13 cellular contexts compared by ENCODE assay signal in genomic region chr19:39156230-39156890, GRCh38. TPM values are rescaled to one million over a fixed set of nuclear protein-coding genes. Genes with fewer than 3 reads are reported as not detected.
A peak's percentile ranks its signal among the peaks of the same experiment; 100 is the strongest.
DNase-seq lines count a peak whose midpoint lies in the region; ATAC-seq and TF ChIP-seq lines count a peak whose summit lies in the region.
"Had no signal": no experiment of that assay in that cellular context is flagged by ENCODE, and none has a peak within 500 bp of the region (broad histone marks: within the 10 kb centered on the region; RNA-seq: fewer than 3 reads in every experiment).

No MANE protein-coding gene starts in this region.

- H3K27ac ChIP-seq in right atrium auricular region (no peak overlapping the region), breast epithelium (peak overlapping the region; percentile 84), lower lobe of right lung (peak overlapping the region; percentile 36), vagina (peak overlapping the region; percentile 2), tibial nerve (peak overlapping the region in 2 of 4 donors; percentile 41 to 73)

- WGBS in tibial nerve, 2 donors: 13 to 34% methylated on average over 10 of the region's 17 CpGs

- no peak overlapping the region for H3K27ac Mint-ChIP-seq in progenitor cell of endocrine pancreas

- intact Hi-C loops in Right ventricle myocardium superior (cut with DNase I): no loop called here
- intact Hi-C loops in breast epithelium (cut with DNase I; ENCODE audit: low total_unique reads): no loop called here
- intact Hi-C loops in lower lobe of right lung (cut with DNase I): no loop called here
- intact Hi-C loops in vagina (cut with DNase I): no loop called here

- H3K36me3 Mint-ChIP-seq in progenitor cell of endocrine pancreas (ENCODE audit: insufficient read depth): peaks cover 6% of the 10 kb centered on the region

- TF ChIP-seq CTCF in right atrium auricular region (IDR thresholded peaks at IDR 0.05): no peak
- no peak for TF ChIP-seq CTCF in breast epithelium (IDR thresholded peaks at IDR 0.05)
- no peak for TF ChIP-seq CTCF in lower lobe of right lung (IDR thresholded peaks at IDR 0.05)
- TF ChIP-seq CTCF in vagina (IDR thresholded peaks at IDR 0.05): no peak
- TF ChIP-seq CTCF in tibial nerve (IDR thresholded peaks at IDR 0.05): no peak
- TF ChIP-seq CTCF in progenitor cell of endocrine pancreas (IDR thresholded peaks at IDR 0.05; ENCODE audit: unreplicated experiment): no peak

- H3K4me3 ChIP-seq in right atrium auricular region: no peak overlapping the region
- H3K4me3 ChIP-seq in breast epithelium: peak overlapping the region in 2 of 3 donors; percentile 14 to 59
- H3K4me3 ChIP-seq in lower lobe of right lung: no peak overlapping the region
- peak overlapping the region in 1 of 2 donors; percentile 4 for H3K4me3 ChIP-seq in vagina
- peak overlapping the region in 1 of 4 donors; percentile 19 for H3K4me3 ChIP-seq in tibial nerve

- H3K9me3 Mint-ChIP-seq in progenitor cell of endocrine pancreas (ENCODE audit: low read depth): no peaks in the 10 kb centered on the region

- TF ChIP-seq POLR2A in breast epithelium (IDR thresholded peaks at IDR 0.05) (no peak), vagina (IDR thresholded peaks at IDR 0.05) (no peak), tibial nerve (IDR thresholded peaks at IDR 0.05) (no peak)

- DNase-seq in Right ventricle myocardium superior (no peak), right atrium auricular region (ENCODE audit: low spot score) (no peak), breast epithelium (ENCODE audit: low spot score in 2 of 2) (no peak), lower lobe of right lung (no peak), vagina (ENCODE audit: extremely low spot score in 2 of 2) (no peak), tibial nerve (ENCODE audit: low spot score in 2 of 2) (no peak), progenitor cell of endocrine pancreas (ENCODE audit: low spot score, unreplicated experiment) (no peak)
- DNase-seq in central memory CD4-positive, alpha-beta T cell: no peak
- DNase-seq: AML-193, amygdala, NCI-H2171 treated with DMSO at 0.1 percent for 48 hours had no signal

- peaks cover 0 to 52% of the 10 kb centered on the region in 2 donors for H3K4me1 ChIP-seq in right atrium auricular region
- H3K4me1 ChIP-seq in breast epithelium: peaks cover 45 to 63% of the 10 kb centered on the region in 2 donors
- H3K4me1 ChIP-seq in lower lobe of right lung: peaks cover 76% of the 10 kb centered on the region
- H3K4me1 ChIP-seq in vagina: peaks cover 74% of the 10 kb centered on the region
- H3K4me1 ChIP-seq in tibial nerve: peaks cover 0 to 78% (median 35%) of the 10 kb centered on the region in 4 donors

- ATAC-seq in Right ventricle myocardium superior (ENCODE audit: poor library complexity) (peak; percentile 18), lower lobe of right lung (peak; percentile 23 to 56)

- peaks cover 49% of the 10 kb centered on the region for H3K4me1 Mint-ChIP-seq in progenitor cell of endocrine pancreas (ENCODE audit: low read depth)

- TF ChIP-seq EP300 in tibial nerve (IDR thresholded peaks at IDR 0.05): no peak

- H3K36me3 ChIP-seq in right atrium auricular region (no peaks in the 10 kb centered on the region), breast epithelium (no peaks in the 10 kb centered on the region), lower lobe of right lung (peaks cover 6% of the 10 kb centered on the region), vagina (no peaks in the 10 kb centered on the region), tibial nerve (peaks cover 0 to 7% (median 0%) of the 10 kb centered on the region in 3 donors)

- no peaks in the 10 kb centered on the region for H3K27me3 Mint-ChIP-seq in progenitor cell of endocrine pancreas

- no peaks in the 10 kb centered on the region for H3K9me3 ChIP-seq in right atrium auricular region
- no peaks in the 10 kb centered on the region for H3K9me3 ChIP-seq in breast epithelium
- no peaks in the 10 kb centered on the region for H3K9me3 ChIP-seq in lower lobe of right lung
- no peaks in the 10 kb centered on the region for H3K9me3 ChIP-seq in vagina
- no peaks in the 10 kb centered on the region for H3K9me3 ChIP-seq in tibial nerve

- H3K27me3 ChIP-seq in right atrium auricular region (no peaks in the 10 kb centered on the region), breast epithelium (no peaks in the 10 kb centered on the region), lower lobe of right lung (ENCODE audit: low read depth) (no peaks in the 10 kb centered on the region), vagina (no peaks in the 10 kb centered on the region), tibial nerve (no peaks in the 10 kb centered on the region)

- no peak overlapping the region for H3K4me3 Mint-ChIP-seq in progenitor cell of endocrine pancreas (ENCODE audit: low read depth)

RNA-seq across cellular contexts. Expression of gene PAK4, which starts 30.8 kb away (rescaled TPM):
- total RNA-seq in Right ventricle myocardium superior: 14.0 TPM
- 10 to 100 TPM; 11.2 to 13.7 TPM for total RNA-seq in right atrium auricular region
- total RNA-seq in breast epithelium: 10 to 100 TPM in 2 of 3 donors, 1 to 10 TPM in 1; 3.5 to 12.0 (median 10.2) TPM
- 73.0 TPM for total RNA-seq in lower lobe of right lung
- total RNA-seq in vagina: 19.4 TPM
- total RNA-seq in tibial nerve: 10 to 100 TPM; 22.9 to 45.1 (median 32.3) TPM
- 73.9 and 75.8 TPM in 2 replicates for total RNA-seq in progenitor cell of endocrine pancreas

RNA-seq across cellular contexts. Expression of gene NCCRP1, which starts 40.4 kb away (rescaled TPM):
- total RNA-seq in Right ventricle myocardium superior (not detected), right atrium auricular region (not detected), breast epithelium (1 to 10 TPM in 1 of 3 donors, under 1 TPM in 1, not detected in 1; 0.66 to 2.9 TPM), lower lobe of right lung (0.86 TPM), vagina (41.7 TPM), tibial nerve (not detected), progenitor cell of endocrine pancreas (0.89 and 0.93 TPM in 2 replicates)
- total RNA-seq: activated CD8-positive, alpha-beta memory T cell treated with anti-CD3 and anti-CD28 coated beads for 36 hours; subcutaneous adipose tissue had no signal

RNA-seq across cellular contexts. Expression of gene SYCN, which starts 47.7 kb away (rescaled TPM):
- not detected for total RNA-seq in Right ventricle myocardium superior
- not detected for total RNA-seq in right atrium auricular region
- not detected for total RNA-seq in breast epithelium
- not detected for total RNA-seq in lower lobe of right lung
- not detected for total RNA-seq in vagina
- total RNA-seq in tibial nerve: 1 to 10 TPM in 2 of 4 donors, not detected in 2; 1.3 to 6.0 TPM
- total RNA-seq in progenitor cell of endocrine pancreas: not detected in 2 replicates
- total RNA-seq: activated CD8-positive, alpha-beta memory T cell treated with anti-CD3 and anti-CD28 coated beads for 36 hours; subcutaneous adipose tissue had no signal

Comparison
In these comparisons a context has a peak if more than half of its experiments do, and no peak if none do; other contexts are left out.
1. H3K27ac ChIP-seq: peak in breast epithelium (2 of 2), lower lobe of right lung (single experiment) and vagina (single experiment); none in right atrium auricular region (0 of 2).
2. H3K4me3 ChIP-seq: peak in breast epithelium (2 of 3); none in right atrium auricular region (0 of 2) and lower lobe of right lung (single experiment).
3. RNA of gene NCCRP1, which starts 40.4 kb away (total RNA-seq): 41.7 TPM in vagina (single experiment); 0.89 to 0.93 TPM in progenitor cell of endocrine pancreas, 0.86 TPM in lower lobe of right lung (single experiment), 0.66 to 2.9 TPM in breast epithelium, not detected in right atrium auricular region, not detected in Right ventricle myocardium superior (single experiment) and not detected in tibial nerve; every median in the first group is over 10 times any median in the second.